22 cellular contexts compared by ENCODE assay signal in genomic region chr12:21852251-21852650, GRCh38.
DNase-seq lines count a peak whose midpoint lies in the region; TF ChIP-seq lines count a peak whose summit lies in the region.
"Had no signal": no experiment of that assay in that cellular context is flagged by ENCODE, and none has a peak within 500 bp of the region (broad histone marks: within the 10 kb centered on the region; RNA-seq: fewer than 3 reads in every experiment).

No MANE protein-coding gene starts in this region.

- no peaks in the 10 kb centered on the region for H3K4me1 Mint-ChIP-seq in type B pancreatic cell (ENCODE audit: unreplicated experiment)
- H3K4me1 Mint-ChIP-seq: activated naive CD4-positive, alpha-beta T cell treated with anti-CD3 and anti-CD28 coated beads, Interleukin-2, amount 50 U/mL, for 24 hours; B cell; naive thymus-derived CD8-positive, alpha-beta T cell had no signal

- H3K27me3 Mint-ChIP-seq in type B pancreatic cell: peaks cover 13% of the 10 kb centered on the region

- no peak overlapping the region for H3K4me3 Mint-ChIP-seq in type B pancreatic cell
- H3K4me3 Mint-ChIP-seq: activated naive CD4-positive, alpha-beta T cell treated with anti-CD3 and anti-CD28 coated beads, Interleukin-2, amount 50 U/mL, for 24 hours; B cell; naive thymus-derived CD8-positive, alpha-beta T cell; stimulated activated naive CD8-positive, alpha-beta T cell treated with anti-CD3 and anti-CD28 coated beads, Interleukin-15, Interleukin-2, amounts not matched to agents 100 ng/mL and 50 ng/mL, for 24 hours had no signal

- no peaks in the 10 kb centered on the region for H3K36me3 Mint-ChIP-seq in type B pancreatic cell
- H3K36me3 Mint-ChIP-seq: activated naive CD4-positive, alpha-beta T cell treated with anti-CD3 and anti-CD28 coated beads, Interleukin-2, amount 50 U/mL, for 24 hours; naive thymus-derived CD8-positive, alpha-beta T cell had no signal

- no peak overlapping the region for H3K4me3 ChIP-seq in cardiac fibroblast (replicated peaks in 1 of 2; ENCODE audit: low read depth in 2 of 2, low read length in 2 of 2)
- H3K4me3 ChIP-seq: HAP-1, lung, MG63, prostate gland, SK-N-MC had no signal

- TF ChIP-seq CTCF in AG09319 (IDR thresholded peaks at IDR 0.05; ENCODE audit: low read depth, low read length): no peak
- TF ChIP-seq CTCF in cardiac fibroblast (IDR thresholded peaks at IDR 0.05; ENCODE audit: low read depth, low read length): no peak
- TF ChIP-seq CTCF in type B pancreatic cell (conservative IDR thresholded peaks at IDR 0.05): no peak

- DNase-seq in AG09319 (ENCODE audit: extremely low read depth, low read depth) (peak; percentile 3), HT1080 (ENCODE audit: low read depth) (peak; percentile 70), cardiac fibroblast (ENCODE audit: low read depth in 2 of 2) (peak; percentile 12 to 89), kidney tubule cell (ENCODE audit: low spot score) (peak; percentile 63), iPS-NIHi11 (ENCODE audit: low spot score) (no peak), islet precursor cell (no peak), type B pancreatic cell (ENCODE audit: extremely low spot score, unreplicated experiment) (no peak), NCI-H1048 (lab: John Stamatoyannopoulos, UW) (no peak)
- DNase-seq: activated CD4-positive, alpha-beta T cell treated with anti-CD3 and anti-CD28 coated beads for 48 hours; effector CD4-positive, alpha-beta T cell; MG63; naive thymus-derived CD8-positive, alpha-beta T cell; NCI-H2029; NCI-H510A; stimulated activated CD4-positive, alpha-beta T cell treated with anti-CD3 and anti-CD28 coated beads, Interleukin-12 subunit alpha, Interleukin-12 subunit beta, amount 100 ng/mL, for 4 hours had no signal

- H3K27ac Mint-ChIP-seq in type B pancreatic cell: no peak overlapping the region
- H3K27ac Mint-ChIP-seq: activated naive CD4-positive, alpha-beta T cell treated with anti-CD3 and anti-CD28 coated beads, Interleukin-2, amount 50 U/mL, for 24 hours; B cell; naive thymus-derived CD8-positive, alpha-beta T cell; stimulated activated naive CD8-positive, alpha-beta T cell treated with anti-CD3 and anti-CD28 coated beads, Interleukin-15, Interleukin-2, amounts not matched to agents 100 ng/mL and 50 ng/mL, for 24 hours had no signal

- no peaks in the 10 kb centered on the region for H3K9me3 Mint-ChIP-seq in type B pancreatic cell
- H3K9me3 Mint-ChIP-seq: activated naive CD4-positive, alpha-beta T cell treated with anti-CD3 and anti-CD28 coated beads, Interleukin-2, amount 50 U/mL, for 24 hours; naive thymus-derived CD8-positive, alpha-beta T cell; stimulated activated naive CD8-positive, alpha-beta T cell treated with anti-CD3 and anti-CD28 coated beads, Interleukin-15, Interleukin-2, amounts not matched to agents 100 ng/mL and 50 ng/mL, for 24 hours had no signal

Comparison
In these comparisons a context has a peak if more than half of its experiments do, and no peak if none do; other contexts are left out.
1. DNase-seq: peak in AG09319 (single experiment), HT1080 (single experiment), cardiac fibroblast (2 of 2) and kidney tubule cell (single experiment); none in iPS-NIHi11 (single experiment), islet precursor cell (single experiment), type B pancreatic cell (single experiment) and NCI-H1048 (single experiment).